Comparison of ENCODE assay signal across 6 cellular contexts in the genomic region with DNA sequence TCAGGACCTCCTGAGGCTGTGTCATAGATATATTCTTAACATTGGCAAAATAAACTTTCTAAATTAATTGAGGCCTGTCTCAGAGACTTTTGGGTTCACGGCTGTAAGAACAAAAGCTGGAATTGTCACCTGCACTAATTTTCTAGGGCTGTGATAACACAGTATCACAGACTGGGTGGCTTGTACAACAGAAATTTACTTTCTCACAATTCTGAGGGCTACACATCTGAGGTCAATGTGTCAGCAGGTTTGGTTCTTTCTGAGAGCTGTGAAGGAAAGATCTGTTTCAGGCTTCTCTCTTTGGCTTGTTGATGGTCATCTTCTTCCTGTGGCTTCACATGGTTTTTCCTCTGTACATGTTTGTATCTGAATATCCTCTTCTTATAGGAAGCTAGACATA.
"Had no signal": no experiment of that assay in that cellular context is flagged by ENCODE, and none has a peak within 500 bp of the region (broad histone marks: within the 10 kb centered on the region; RNA-seq: fewer than 3 reads in every experiment).

No MANE protein-coding gene starts in this region.

- H3K27ac Mint-ChIP-seq: IgD-negative memory B cell had no signal

- H3K4me3 Mint-ChIP-seq: IgD-negative memory B cell had no signal

- ATAC-seq: HepG2, K562 had no signal

- DNase-seq: IMR-90, KBM-7 had no signal

- H3K4me1 Mint-ChIP-seq: IgD-negative memory B cell had no signal

- H3K27ac ChIP-seq: HL-60 had no signal

- H3K4me3 ChIP-seq: K562 had no signal
